11 cellular contexts compared by ENCODE assay signal in the genomic region with DNA sequence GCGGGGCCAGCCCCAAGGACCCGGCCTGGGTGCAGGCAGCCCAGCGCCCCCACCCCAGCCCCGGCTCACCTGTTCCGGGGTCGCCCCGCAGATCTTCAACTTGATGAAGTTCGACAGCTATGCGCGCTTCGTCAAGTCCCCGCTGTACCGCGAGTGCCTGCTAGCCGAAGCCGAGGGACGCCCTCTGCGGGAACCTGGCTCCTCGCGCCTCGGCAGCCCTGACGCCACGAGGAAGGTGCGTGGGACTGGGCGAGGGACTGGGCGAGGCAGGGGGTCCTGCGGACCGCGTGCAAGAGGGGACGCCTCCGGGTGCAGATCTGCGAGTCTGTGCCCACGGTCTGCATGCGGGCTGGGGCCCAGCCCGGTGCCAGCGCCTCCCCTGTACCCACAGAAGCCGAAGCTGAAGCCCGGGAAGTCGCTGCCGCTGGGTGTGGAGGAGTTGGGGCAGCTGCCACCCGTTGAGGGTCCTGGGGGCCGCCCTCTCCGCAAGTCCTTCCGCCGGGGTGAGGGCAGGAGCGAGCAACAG. TPM values are rescaled to one million over a fixed set of nuclear protein-coding genes. Genes with fewer than 3 reads are reported as not detected.
DNase-seq lines count a peak whose midpoint lies in the region; ATAC-seq and TF ChIP-seq lines count a peak whose summit lies in the region.
"Had no signal": no experiment of that assay in that cellular context is flagged by ENCODE, and none has a peak within 500 bp of the region (broad histone marks: within the 10 kb centered on the region; RNA-seq: fewer than 3 reads in every experiment).

No MANE protein-coding gene starts in this region.

- TF ChIP-seq POLR2A in IMR-90 (IDR thresholded peaks at IDR 0.05; ENCODE audit: low read depth, low read length) = no peak

- H3K27me3 ChIP-seq in IMR-90 (ENCODE audit: control insufficient read depth, insufficient read depth, low read length) (peaks cover 2% of the 10 kb centered on the region; the same call in 1 of the 2 replicates), thoracic aorta (replicated peaks; ENCODE audit: insufficient read depth) (no peaks in the 10 kb centered on the region)

- dilution Hi-C loops in IMR-90 (cut with HindIII; ENCODE audit: low sequenced_read_pairs, unreplicated experiment) = no loop called here

- no peak overlapping the region for H3K56ac ChIP-seq in IMR-90 (ENCODE audit: extremely low read depth, insufficient read depth, low read length)

- TF ChIP-seq RAD21 in IMR-90 (IDR thresholded peaks at IDR 0.05; ENCODE audit: low read length) = no peak

- H2AK5ac ChIP-seq in IMR-90 (ENCODE audit: low read depth, low read length) = no peak overlapping the region

- in situ Hi-C loops in IMR-90 (cut with MboI; ENCODE audit: low sequenced_read_pairs) = no loop called here

- H4K20me1 ChIP-seq in IMR-90 (ENCODE audit: insufficient read depth, low read length) = no peaks in the 10 kb centered on the region; the same call in none of the 2 replicates

- H3K36me3 Mint-ChIP-seq in activated naive CD4-positive, alpha-beta T cell treated with anti-CD3 and anti-CD28 coated beads, Interleukin-2, amount 50 U/mL, for 72 hours = peaks cover 14 to 19% of the 10 kb centered on the region in 2 donors

- no peak overlapping the region for H3K27ac ChIP-seq in IMR-90 (ENCODE audit: insufficient read depth, low read length)
- H3K27ac ChIP-seq in mesodermal cell (ENCODE audit: low read depth, low read length, severe bottlenecking) = no peak overlapping the region
- H3K27ac ChIP-seq in thoracic aorta = peak overlapping the region in 1 of 2 donors; percentile 87
- H3K27ac ChIP-seq: HL-60 had no signal

- H3K18ac ChIP-seq in IMR-90 (ENCODE audit: low read depth, low read length) = no peak overlapping the region

- 5% methylated on average over 23 of the region's 46 CpGs; no CpG with 5 or more reads in 1 of the 2 experiments for WGBS in IMR-90 (ENCODE audit: extremely low coverage in 2 of 2, insufficient read length in 1 of 2), 2 experiments
- 36 to 39% methylated on average over 35 to 40 of the region's 46 CpGs for WGBS in mesodermal cell (ENCODE audit: insufficient coverage in 2 of 2), 2 experiments

- H2AK9ac ChIP-seq in IMR-90 (replicated peaks; ENCODE audit: low read depth, low read length, poor library complexity) = peak overlapping the region; percentile 82

- no peak overlapping the region for H3K14ac ChIP-seq in IMR-90 (replicated peaks; ENCODE audit: low read depth, low read length)

- CTCF ChIA-PET in IMR-90 (lab: Yijun Ruan, JAX) = no interaction called here

- intact Hi-C loops in IMR-90 (cut with micrococcal nuclease) = no loop called here

- no TSS peak for BruUV-seq in IMR-90 (replicated peaks; lab: Mats Ljungman, UMichigan)

- H3K79me1 ChIP-seq in IMR-90 (ENCODE audit: low read depth in 1 of 2, low read length in 2 of 2) = no peaks in the 10 kb centered on the region

- no peaks in the 10 kb centered on the region for H3K9me1 ChIP-seq in IMR-90 (ENCODE audit: insufficient read depth, low read length)

- no peak overlapping the region for H2BK120ac ChIP-seq in IMR-90 (ENCODE audit: low read depth, low read length)

- H3K23ac ChIP-seq in IMR-90 (ENCODE audit: low read depth, low read length) = peak overlapping the region; percentile 15; the same call in 1 of the 2 replicates

- no peak overlapping the region for H2BK15ac ChIP-seq in IMR-90 (ENCODE audit: low read depth, low read length)

- peaks cover 11% of the 10 kb centered on the region; the same call in 1 of the 2 replicates for H3K4me1 ChIP-seq in IMR-90 (ENCODE audit: control insufficient read depth, insufficient read depth, low read length)
- peaks cover 21% of the 10 kb centered on the region for H3K4me1 ChIP-seq in mesodermal cell (ENCODE audit: control insufficient read depth, insufficient read depth, low read length, poor library complexity, severe bottlenecking)
- peaks cover 16 to 32% of the 10 kb centered on the region in 2 donors for H3K4me1 ChIP-seq in thoracic aorta (ENCODE audit: control insufficient read depth in 1 of 2, low read depth in 2 of 2)

- ATAC-seq in IMR-90 (ENCODE audit: low read depth) = peak; percentile 3
- no peak for ATAC-seq in thoracic aorta (ENCODE audit: insufficient number of reproducible peaks, low FRiP score, low read depth)
- ATAC-seq in activated naive CD4-positive, alpha-beta T cell treated with anti-CD3 and anti-CD28 coated beads, Interleukin-2, amount 50 U/mL, for 72 hours = no peak
- no peak for ATAC-seq in GM18867 (IDR thresholded peaks at IDR 0.05; ENCODE audit: unreplicated experiment)

- H2BK5ac ChIP-seq in IMR-90 (ENCODE audit: low read depth, low read length, poor library complexity, severe bottlenecking) = no peak overlapping the region

- peak overlapping the region; percentile 97 for H2AFZ ChIP-seq in IMR-90 (replicated peaks; ENCODE audit: low read length, poor library complexity)

- no peaks in the 10 kb centered on the region for H3K9me3 Mint-ChIP-seq in activated naive CD4-positive, alpha-beta T cell treated with anti-CD3 and anti-CD28 coated beads, Interleukin-2, amount 50 U/mL, for 72 hours

- no peak overlapping the region for H4K91ac ChIP-seq in IMR-90 (ENCODE audit: insufficient read depth, low read depth, low read length)

- no peak overlapping the region for H3K27ac Mint-ChIP-seq in activated naive CD4-positive, alpha-beta T cell treated with anti-CD3 and anti-CD28 coated beads, Interleukin-2, amount 50 U/mL, for 72 hours

- no peak overlapping the region for H2BK20ac ChIP-seq in IMR-90 (ENCODE audit: low read depth, low read length)

- peak overlapping the region; percentile 57 for H3K4ac ChIP-seq in IMR-90 (ENCODE audit: low read depth, low read length)

- peak overlapping the region in 1 of 2 experiments; percentile 68; a peak in 2 of 4 replicates for H4K8ac ChIP-seq in IMR-90 (ENCODE audit: low read depth in 2 of 2, low read length in 2 of 2)

- no peak for DNase-seq in IMR-90
- DNase-seq in epithelial cell of esophagus (ENCODE audit: low read depth) = no peak
- DNase-seq in thoracic aorta (ENCODE audit: low spot score) = no peak
- DNase-seq in kidney tubule cell (ENCODE audit: low spot score) = no peak
- no peak for DNase-seq in activated naive CD4-positive, alpha-beta T cell treated with anti-CD3 and anti-CD28 coated beads, Interleukin-2, amount 50 U/mL, for 72 hours (ENCODE audit: low spot score in 2 of 2)
- DNase-seq in stimulated activated CD4-positive, alpha-beta T cell treated with anti-CD3 and anti-CD28 coated beads, Interleukin-12 subunit alpha, Interleukin-12 subunit beta, amount 100 ng/mL, for 4 hours = no peak
- DNase-seq: activated naive CD4-positive, alpha-beta T cell treated with Interleukin-2 at 50 U/mL for 16 hours; T-helper 1 cell had no signal

- peak overlapping the region; percentile 43 for H3K4me3 ChIP-seq in IMR-90 (ENCODE audit: insufficient read depth, low read depth, low read length)
- H3K4me3 ChIP-seq in epithelial cell of esophagus (ENCODE audit: low read length) = peak overlapping the region; percentile 41
- peak overlapping the region; percentile 40 for H3K4me3 ChIP-seq in mesodermal cell (ENCODE audit: extremely low read depth, insufficient read depth, low read length, poor library complexity, severe bottlenecking)
- peak overlapping the region; percentile 75 for H3K4me3 ChIP-seq in thoracic aorta

- TF ChIP-seq CTCF in IMR-90 (conservative IDR thresholded peaks at IDR 0.05; ENCODE audit: low read depth, low read length) (no peak), epithelial cell of esophagus (IDR thresholded peaks at IDR 0.05; ENCODE audit: insufficient read depth, low read depth, low read length, missing control alignments) (no peak), thoracic aorta (IDR thresholded peaks at IDR 0.05) (no peak)

- no peak overlapping the region for H4K5ac ChIP-seq in IMR-90 (ENCODE audit: low read depth, low read length)

- peak overlapping the region; percentile 68 for H3K4me2 ChIP-seq in IMR-90 (ENCODE audit: low read depth, low read length)

- no peaks in the 10 kb centered on the region for H3K9me3 ChIP-seq in IMR-90 (ENCODE audit: control insufficient read depth, insufficient read depth, low read length)
- no peaks in the 10 kb centered on the region for H3K9me3 ChIP-seq in mesodermal cell (ENCODE audit: control insufficient read depth, low read length)
- no peaks in the 10 kb centered on the region for H3K9me3 ChIP-seq in thoracic aorta

- H3K9ac ChIP-seq in IMR-90 (ENCODE audit: low read depth, low read length) = no peak overlapping the region

- POLR2A ChIA-PET in IMR-90 (lab: Charles Lee; ENCODE audit: unreplicated experiment) = interaction anchor here (0.6 kb wide), 1 partner anchor 1244 kb away, joined by 11 read pairs; no protein-coding TSS in a partner anchor

- H3K36me3 ChIP-seq in IMR-90 (ENCODE audit: control insufficient read depth, insufficient read depth, low read length) (no peaks in the 10 kb centered on the region), mesodermal cell (ENCODE audit: control insufficient read depth, insufficient read depth, low read length) (peaks cover 2% of the 10 kb centered on the region), thoracic aorta (no peaks in the 10 kb centered on the region)

RNA-seq across cellular contexts. Expression of gene RGS14, which starts 9.7 kb away (rescaled TPM):
- 1.1 TPM in 2 replicates for total RNA-seq in IMR-90 (2012; rRNA removed)
- polyA plus RNA-seq in IMR-90 (2012; rRNA removed) = 6.5 and 7.6 TPM in 2 replicates
- 8.3 and 12.9 TPM in 2 replicates for polyA plus RNA-seq in IMR-90 (2012; cell fraction: cytosol; rRNA removed)
- 12.4 and 21.2 TPM in 2 replicates for polyA plus RNA-seq in IMR-90 (2012; cell fraction: nucleus; rRNA removed; ENCODE audit: low replicate concordance)
- polyA plus RNA-seq in mesodermal cell (2013, experiment 1 of 2) = 23.0 TPM
- 16.1 TPM for polyA plus RNA-seq in mesodermal cell (2013, experiment 2 of 2)
- total RNA-seq in thoracic aorta = 10 to 100 TPM in 1 of 2 donors, 1 to 10 TPM in 1; 4.9 to 12.6 TPM
- total RNA-seq in activated naive CD4-positive, alpha-beta T cell treated with anti-CD3 and anti-CD28 coated beads, Interleukin-2, amount 50 U/mL, for 72 hours = 10 to 100 TPM; 22.0 to 77.6 TPM

RNA-seq across cellular contexts. Expression of gene LMAN2, which starts 15.9 kb away (rescaled TPM):
- total RNA-seq in IMR-90 (2012; rRNA removed) = 164 and 303 TPM in 2 replicates
- polyA plus RNA-seq in IMR-90 (2012; rRNA removed) = 251 and 253 TPM in 2 replicates
- 241 and 386 TPM in 2 replicates for polyA plus RNA-seq in IMR-90 (2012; cell fraction: cytosol; rRNA removed)
- polyA plus RNA-seq in IMR-90 (2012; cell fraction: nucleus; rRNA removed; ENCODE audit: low replicate concordance) = 123 and 180 TPM in 2 replicates
- polyA plus RNA-seq in mesodermal cell (2013, experiment 1 of 2) = 200 TPM
- polyA plus RNA-seq in mesodermal cell (2013, experiment 2 of 2) = 172 TPM
- 100 to 1,000 TPM; 159 to 167 TPM for total RNA-seq in thoracic aorta
- total RNA-seq in activated naive CD4-positive, alpha-beta T cell treated with anti-CD3 and anti-CD28 coated beads, Interleukin-2, amount 50 U/mL, for 72 hours = 100 to 1,000 TPM in 1 of 2 donors, 10 to 100 TPM in 1; 96.7 to 108 TPM

RNA-seq across cellular contexts. Expression of gene SLC34A1, which starts 16.8 kb away (rescaled TPM):
- total RNA-seq in IMR-90 (2012; rRNA removed) = not detected in 2 replicates
- not detected in 2 replicates for polyA plus RNA-seq in IMR-90 (2012; rRNA removed)
- 0.01 TPM in 1 of 2 replicates, not detected in the other for polyA plus RNA-seq in IMR-90 (2012; cell fraction: cytosol; rRNA removed)
- 0.02 and 0.05 TPM in 2 replicates for polyA plus RNA-seq in IMR-90 (2012; cell fraction: nucleus; rRNA removed; ENCODE audit: low replicate concordance)
- polyA plus RNA-seq in mesodermal cell (2013, experiment 1 of 2) = not detected
- polyA plus RNA-seq in mesodermal cell (2013, experiment 2 of 2) = not detected
- total RNA-seq in thoracic aorta = not detected
- total RNA-seq in activated naive CD4-positive, alpha-beta T cell treated with anti-CD3 and anti-CD28 coated beads, Interleukin-2, amount 50 U/mL, for 72 hours = under 1 TPM; 0.07 to 0.19 TPM

RNA-seq across cellular contexts. Expression of gene PFN3, which starts 33.1 kb away (rescaled TPM):
- total RNA-seq in IMR-90 (2012; rRNA removed) (not detected in 2 replicates), thoracic aorta (not detected)
- polyA plus RNA-seq in IMR-90 (2012; rRNA removed) = not detected in 2 replicates
- not detected in 2 replicates for polyA plus RNA-seq in IMR-90 (2012; cell fraction: cytosol; rRNA removed)
- not detected in 2 replicates for polyA plus RNA-seq in IMR-90 (2012; cell fraction: nucleus; rRNA removed; ENCODE audit: low replicate concordance)
- polyA plus RNA-seq in mesodermal cell (2013, experiment 1 of 2) = not detected
- not detected for polyA plus RNA-seq in mesodermal cell (2013, experiment 2 of 2)
- total RNA-seq in activated naive CD4-positive, alpha-beta T cell treated with anti-CD3 and anti-CD28 coated beads, Interleukin-2, amount 50 U/mL, for 72 hours = not detected

RNA-seq across cellular contexts. Expression of gene F12, which starts 42.0 kb away (rescaled TPM):
- 0.36 and 0.56 TPM in 2 replicates for total RNA-seq in IMR-90 (2012; rRNA removed)
- polyA plus RNA-seq in IMR-90 (2012; rRNA removed) = 1.2 and 1.4 TPM in 2 replicates
- polyA plus RNA-seq in IMR-90 (2012; cell fraction: cytosol; rRNA removed) = 1.2 and 1.5 TPM in 2 replicates
- polyA plus RNA-seq in IMR-90 (2012; cell fraction: nucleus; rRNA removed; ENCODE audit: low replicate concordance) = 1.3 and 4.0 TPM in 2 replicates
- 2.1 TPM for polyA plus RNA-seq in mesodermal cell (2013, experiment 1 of 2)
- polyA plus RNA-seq in mesodermal cell (2013, experiment 2 of 2) = 0.76 TPM
- total RNA-seq in thoracic aorta = not detected
- total RNA-seq in activated naive CD4-positive, alpha-beta T cell treated with anti-CD3 and anti-CD28 coated beads, Interleukin-2, amount 50 U/mL, for 72 hours = 1 to 10 TPM; 2.2 to 9.8 TPM
